8 cellular contexts compared by ENCODE assay signal in the genomic region with DNA sequence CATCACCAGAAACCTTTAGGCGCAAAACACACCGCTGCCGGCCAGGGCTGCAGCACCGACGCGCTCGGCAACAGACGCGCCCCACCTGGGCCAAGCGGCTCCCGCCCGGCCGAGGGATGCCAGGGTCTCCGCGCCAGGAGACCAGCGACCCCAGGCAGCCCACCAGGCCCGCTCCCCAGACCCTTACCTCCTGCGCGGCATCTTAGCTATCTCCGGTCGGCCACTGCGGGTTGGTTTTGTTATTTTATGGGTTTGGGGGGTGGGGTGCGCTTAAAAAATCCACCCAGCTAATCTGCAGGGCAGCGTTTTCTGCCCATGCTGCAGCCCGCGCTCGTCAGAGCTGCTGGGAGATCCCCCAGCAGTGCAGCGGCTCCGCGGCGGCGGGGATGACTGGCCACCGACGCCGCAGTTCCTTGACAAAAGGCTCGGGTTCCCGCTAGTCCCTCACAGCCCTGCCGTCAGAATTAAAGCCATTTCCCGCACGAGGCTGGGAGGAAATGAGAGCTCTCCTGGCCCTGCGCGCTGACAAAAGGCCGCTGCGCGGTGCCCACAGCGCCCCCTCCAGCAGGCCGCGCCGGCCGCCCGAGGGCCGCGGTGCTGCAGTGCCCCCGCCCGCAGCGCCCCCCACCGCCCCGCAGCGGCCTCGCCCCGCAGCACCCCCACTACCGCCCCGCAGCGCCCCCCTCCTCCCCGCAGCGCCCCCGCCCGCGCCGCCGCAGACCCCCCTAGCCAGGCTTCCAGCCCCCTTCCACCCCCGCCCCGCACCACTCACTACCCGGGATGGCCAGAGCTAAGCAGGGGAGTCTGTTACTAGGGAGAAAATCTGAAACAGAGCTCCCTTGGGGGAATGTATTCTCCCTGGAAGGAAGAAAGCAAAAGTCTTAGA. TPM values are rescaled to one million over a fixed set of nuclear protein-coding genes. Genes with fewer than 3 reads are reported as not detected.
DNase-seq lines count a peak whose midpoint lies in the region; ATAC-seq and TF ChIP-seq lines count a peak whose summit lies in the region.

A gene with protein sequence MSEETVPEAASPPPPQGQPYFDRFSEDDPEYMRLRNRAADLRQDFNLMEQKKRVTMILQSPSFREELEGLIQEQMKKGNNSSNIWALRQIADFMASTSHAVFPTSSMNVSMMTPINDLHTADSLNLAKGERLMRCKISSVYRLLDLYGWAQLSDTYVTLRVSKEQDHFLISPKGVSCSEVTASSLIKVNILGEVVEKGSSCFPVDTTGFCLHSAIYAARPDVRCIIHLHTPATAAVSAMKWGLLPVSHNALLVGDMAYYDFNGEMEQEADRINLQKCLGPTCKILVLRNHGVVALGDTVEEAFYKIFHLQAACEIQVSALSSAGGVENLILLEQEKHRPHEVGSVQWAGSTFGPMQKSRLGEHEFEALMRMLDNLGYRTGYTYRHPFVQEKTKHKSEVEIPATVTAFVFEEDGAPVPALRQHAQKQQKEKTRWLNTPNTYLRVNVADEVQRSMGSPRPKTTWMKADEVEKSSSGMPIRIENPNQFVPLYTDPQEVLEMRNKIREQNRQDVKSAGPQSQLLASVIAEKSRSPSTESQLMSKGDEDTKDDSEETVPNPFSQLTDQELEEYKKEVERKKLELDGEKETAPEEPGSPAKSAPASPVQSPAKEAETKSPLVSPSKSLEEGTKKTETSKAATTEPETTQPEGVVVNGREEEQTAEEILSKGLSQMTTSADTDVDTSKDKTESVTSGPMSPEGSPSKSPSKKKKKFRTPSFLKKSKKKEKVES (minus strand): TSS at position 502 of the 886 bp plus-strand sequence. CDS start 61,792 bp downstream, outside the sequence.

- H3K4me3 ChIP-seq in cardiac muscle cell (peak within 1 kb of the TSS; percentile 56), parathyroid adenoma (ENCODE audit: low read depth, low read length) (peak within 1 kb of the TSS; percentile 29), aorta (ENCODE audit: low read length in 2 of 2) (peak within 1 kb of the TSS in 1 of 2 donors; percentile 58)

- DNase-seq in cardiac muscle cell (ENCODE audit: low read depth in 1 of 2, low spot score in 1 of 2) (peak; percentile 42 to 83), Right ventricle myocardium inferior (ENCODE audit: missing footprints) (no peak), NCI-H524 (lab: John Stamatoyannopoulos, UW) (peak; percentile 16 to 71), glomerular visceral epithelial cell (ENCODE audit: extremely low spot score) (peak; percentile 10), aorta (peak; percentile 49 to 74), AML-193 (lab: John Stamatoyannopoulos, UW) (no peak)
- peak; percentile 32 for DNase-seq in activated T-helper 2 cell treated with anti-CD3 and anti-CD28 coated beads, Interferon-gamma antibody, Interleukin-2, Interleukin-4, amounts not matched to agents 10 μg/mL and 5 μg/mL and 100 μg/mL, durations not matched to agents 14 hours and 24 hours and 36 hours (ENCODE audit: low spot score)

- peaks cover 65% of the 10 kb centered on the region for H3K27me3 Mint-ChIP-seq in activated T-helper 2 cell treated with anti-CD3 and anti-CD28 coated beads, Interferon-gamma antibody, Interleukin-2, Interleukin-4, amounts not matched to agents 10 μg/mL and 5 μg/mL and 100 μg/mL, durations not matched to agents 14 hours and 24 hours and 36 hours (ENCODE audit: low read depth)

- peak within 1 kb of the TSS; percentile 70 for H2AFZ ChIP-seq in parathyroid adenoma

- H3K9me3 ChIP-seq in cardiac muscle cell (ENCODE audit: low read depth): no peaks in the 10 kb centered on the region
- no peaks in the 10 kb centered on the region for H3K9me3 ChIP-seq in parathyroid adenoma (ENCODE audit: control insufficient read depth, low read length)
- no peaks in the 10 kb centered on the region for H3K9me3 ChIP-seq in aorta (ENCODE audit: control insufficient read depth, low read length)

- H3K4me1 ChIP-seq in cardiac muscle cell (ENCODE audit: low read depth) (peaks cover 4% of the 10 kb centered on the region), parathyroid adenoma (no peaks in the 10 kb centered on the region), aorta (ENCODE audit: control insufficient read depth in 1 of 2, insufficient read depth in 2 of 2, low read length in 2 of 2) (no peaks in the 10 kb centered on the region)

- intact Hi-C loops in Right ventricle myocardium inferior (cut with DNase I) (no loop called here), aorta (cut with DNase I) (no loop called here)
- intact Hi-C loops in activated T-helper 2 cell treated with anti-CD3 and anti-CD28 coated beads, Interferon-gamma antibody, Interleukin-2, Interleukin-4, amounts not matched to agents 10 μg/mL and 5 μg/mL and 100 μg/mL, durations not matched to agents 14 hours and 24 hours and 36 hours (cut with micrococcal nuclease): loop anchor here (5.0 kb wide), 1 partner anchor 111 kb away; no protein-coding TSS in a partner anchor

- H3K4me3 Mint-ChIP-seq in activated T-helper 2 cell treated with anti-CD3 and anti-CD28 coated beads, Interferon-gamma antibody, Interleukin-2, Interleukin-4, amounts not matched to agents 10 μg/mL and 5 μg/mL and 100 μg/mL, durations not matched to agents 14 hours and 24 hours and 36 hours (ENCODE audit: low read depth): peak within 1 kb of the TSS; percentile 83

- H3K27ac Mint-ChIP-seq in activated T-helper 2 cell treated with anti-CD3 and anti-CD28 coated beads, Interferon-gamma antibody, Interleukin-2, Interleukin-4, amounts not matched to agents 10 μg/mL and 5 μg/mL and 100 μg/mL, durations not matched to agents 14 hours and 24 hours and 36 hours: peak within 1 kb of the TSS; percentile 49

- H3K9ac ChIP-seq in parathyroid adenoma: no peak within 1 kb of the TSS

- peak within 1 kb of the TSS; percentile 71 for H3K4me2 ChIP-seq in parathyroid adenoma (ENCODE audit: low read length)

- H3K36me3 ChIP-seq in cardiac muscle cell: no peaks in the 10 kb centered on the region
- no peaks in the 10 kb centered on the region for H3K36me3 ChIP-seq in parathyroid adenoma (ENCODE audit: control insufficient read depth, insufficient read depth, low read length)
- H3K36me3 ChIP-seq in aorta (ENCODE audit: control insufficient read depth in 1 of 2, insufficient read depth in 2 of 2, low read length in 1 of 2): no peaks in the 10 kb centered on the region

- H3K27me3 ChIP-seq in cardiac muscle cell: peaks cover 19% of the 10 kb centered on the region
- H3K27me3 ChIP-seq in parathyroid adenoma (ENCODE audit: control insufficient read depth, insufficient read depth, low read length): peaks cover 3% of the 10 kb centered on the region
- no peaks in the 10 kb centered on the region for H3K27me3 ChIP-seq in aorta (ENCODE audit: control insufficient read depth in 1 of 2, insufficient read depth in 2 of 2, low read length in 1 of 2)

- 1% methylated on average over 56 to 72 of the region's 74 CpGs for whole genome bisulfite sequencing in aorta, 2 donors

- TF ChIP-seq CTCF in cardiac muscle cell (IDR thresholded peaks at IDR 0.05; ENCODE audit: low read depth, low read length) (peak; percentile 35), parathyroid adenoma (IDR thresholded peaks at IDR 0.05) (no peak)

- H3K27ac ChIP-seq in cardiac muscle cell: no peak within 1 kb of the TSS
- no peak within 1 kb of the TSS for H3K27ac ChIP-seq in parathyroid adenoma
- H3K27ac ChIP-seq in aorta (ENCODE audit: low read depth in 1 of 2, low read length in 2 of 2): no peak within 1 kb of the TSS

- no peaks in the 10 kb centered on the region for H3K36me3 Mint-ChIP-seq in activated T-helper 2 cell treated with anti-CD3 and anti-CD28 coated beads, Interferon-gamma antibody, Interleukin-2, Interleukin-4, amounts not matched to agents 10 μg/mL and 5 μg/mL and 100 μg/mL, durations not matched to agents 14 hours and 24 hours and 36 hours (ENCODE audit: low read depth)

- peaks cover 16% of the 10 kb centered on the region for H3K4me1 Mint-ChIP-seq in activated T-helper 2 cell treated with anti-CD3 and anti-CD28 coated beads, Interferon-gamma antibody, Interleukin-2, Interleukin-4, amounts not matched to agents 10 μg/mL and 5 μg/mL and 100 μg/mL, durations not matched to agents 14 hours and 24 hours and 36 hours (ENCODE audit: low read depth)

- no peaks in the 10 kb centered on the region for H3K9me3 Mint-ChIP-seq in activated T-helper 2 cell treated with anti-CD3 and anti-CD28 coated beads, Interferon-gamma antibody, Interleukin-2, Interleukin-4, amounts not matched to agents 10 μg/mL and 5 μg/mL and 100 μg/mL, durations not matched to agents 14 hours and 24 hours and 36 hours

- no peak for ATAC-seq in Right ventricle myocardium inferior
- ATAC-seq in aorta (ENCODE audit: low FRiP score): peak; percentile 55

- no peaks in the 10 kb centered on the region for H3K79me2 ChIP-seq in parathyroid adenoma

RNA-seq across cellular contexts. Expression of the gene that starts here (rescaled TPM):
- total RNA-seq in cardiac muscle cell (16.0 and 40.0 TPM in 2 replicates), Right ventricle myocardium inferior (2.3 TPM), aorta (1 to 10 TPM; 1.7 to 5.3 TPM)
- polyA plus RNA-seq in cardiac muscle cell (4.7 and 18.5 TPM in 2 replicates), aorta (under 1 TPM in 1 of 2 donors, not detected in 1; 0.15 TPM)
- 3.1 and 3.2 TPM in 2 replicates for total RNA-seq in activated T-helper 2 cell treated with anti-CD3 and anti-CD28 coated beads, Interferon-gamma antibody, Interleukin-2, Interleukin-4, amounts not matched to agents 10 μg/mL and 5 μg/mL and 100 μg/mL, durations not matched to agents 14 hours and 24 hours and 36 hours

Comparison
In these comparisons a context has a peak if more than half of its experiments do, and no peak if none do; other contexts are left out.
1. DNase-seq: peak in cardiac muscle cell (2 of 2), NCI-H524 (2 of 2), activated T-helper 2 cell treated with anti-CD3 and anti-CD28 coated beads, Interferon-gamma antibody, Interleukin-2, Interleukin-4, amounts not matched to agents 10 μg/mL and 5 μg/mL and 100 μg/mL, durations not matched to agents 14 hours and 24 hours and 36 hours (single experiment), glomerular visceral epithelial cell (single experiment) and aorta (2 of 2); none in Right ventricle myocardium inferior (single experiment) and AML-193 (0 of 2).